In genomic region chr1:112715264-112716053, GRCh38 we compare ENCODE assay signal across 8 cellular contexts. TPM values are rescaled to one million over a fixed set of nuclear protein-coding genes. Genes with fewer than 3 reads are reported as not detected.
A peak's percentile ranks its signal among the peaks of the same experiment; 100 is the strongest.
DNase-seq lines count a peak whose midpoint lies in the region; ATAC-seq and TF ChIP-seq lines count a peak whose summit lies in the region.

A gene with protein sequence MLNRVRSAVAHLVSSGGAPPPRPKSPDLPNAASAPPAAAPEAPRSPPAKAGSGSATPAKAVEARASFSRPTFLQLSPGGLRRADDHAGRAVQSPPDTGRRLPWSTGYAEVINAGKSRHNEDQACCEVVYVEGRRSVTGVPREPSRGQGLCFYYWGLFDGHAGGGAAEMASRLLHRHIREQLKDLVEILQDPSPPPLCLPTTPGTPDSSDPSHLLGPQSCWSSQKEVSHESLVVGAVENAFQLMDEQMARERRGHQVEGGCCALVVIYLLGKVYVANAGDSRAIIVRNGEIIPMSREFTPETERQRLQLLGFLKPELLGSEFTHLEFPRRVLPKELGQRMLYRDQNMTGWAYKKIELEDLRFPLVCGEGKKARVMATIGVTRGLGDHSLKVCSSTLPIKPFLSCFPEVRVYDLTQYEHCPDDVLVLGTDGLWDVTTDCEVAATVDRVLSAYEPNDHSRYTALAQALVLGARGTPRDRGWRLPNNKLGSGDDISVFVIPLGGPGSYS (minus strand): TSS chr1:112715332. CDS start chr1:112715301, 31 bp downstream.

- peaks cover 11% of the 10 kb centered on the region for H3K4me1 Mint-ChIP-seq in Caco-2 (ENCODE audit: low read depth, unreplicated experiment)

- H3K9me3 ChIP-seq in Caco-2 (no peaks in the 10 kb centered on the region), OCI-LY1 (ENCODE audit: low read length) (no peaks in the 10 kb centered on the region), mononuclear cell (ENCODE audit: low read depth, low read length) (no peaks in the 10 kb centered on the region)

- POLR2A ChIA-PET in Caco-2 (lab: Charles Lee): interaction anchor here (0.5 to 1.2 kb wide), 3 partner anchors 41 to 341 kb away, joined by 3 to 4 read pairs (median 3); partner anchors contain the start of gene MOV10

- TF ChIP-seq CTCF in Caco-2 (IDR thresholded peaks at IDR 0.05; ENCODE audit: insufficient read depth in 1 of 2, low read depth in 1 of 2, low read length in 1 of 2, severe bottlenecking in 1 of 2, unreplicated experiment in 1 of 2) (no peak), OCI-LY1 (IDR thresholded peaks at IDR 0.05; ENCODE audit: low read length) (no peak)

- H3K79me2 ChIP-seq in OCI-LY1 (ENCODE audit: insufficient read depth, low read length): no peaks in the 10 kb centered on the region

- H3K4me2 ChIP-seq in OCI-LY1 (ENCODE audit: low read length): peak within 1 kb of the TSS; percentile 65

- BruUV-seq in Caco-2 (replicated peaks; lab: Mats Ljungman, UMichigan): no TSS peak

- H3K4me3 Mint-ChIP-seq in Caco-2 (ENCODE audit: unreplicated experiment): peak within 1 kb of the TSS; percentile 87

- no peaks in the 10 kb centered on the region for H3K36me3 ChIP-seq in Caco-2 (ENCODE audit: control insufficient read depth, insufficient read depth, low read length)
- H3K36me3 ChIP-seq in OCI-LY1 (ENCODE audit: insufficient read depth, low read length): no peaks in the 10 kb centered on the region

- H3K27ac Mint-ChIP-seq in Caco-2 (ENCODE audit: unreplicated experiment): no peak within 1 kb of the TSS

- H3K27me3 ChIP-seq in Caco-2 (replicated peaks; ENCODE audit: control insufficient read depth, insufficient read depth, low read length): no peaks in the 10 kb centered on the region
- H3K27me3 ChIP-seq in OCI-LY1 (ENCODE audit: insufficient read depth, low read length): no peaks in the 10 kb centered on the region
- H3K27me3 ChIP-seq in mononuclear cell (ENCODE audit: insufficient read depth, low read length): no peaks in the 10 kb centered on the region

- peak within 1 kb of the TSS; percentile 50 for H3K4me3 ChIP-seq in Caco-2 (ENCODE audit: low read depth, low read length)
- H3K4me3 ChIP-seq in OCI-LY1 (ENCODE audit: low read depth, low read length, poor library complexity, severe bottlenecking): peak within 1 kb of the TSS; percentile 52
- H3K4me3 ChIP-seq in mononuclear cell (ENCODE audit: low read length): peak within 1 kb of the TSS; percentile 42

- H3K36me3 Mint-ChIP-seq in Caco-2 (ENCODE audit: insufficient read depth, unreplicated experiment): no peaks in the 10 kb centered on the region

- no peaks in the 10 kb centered on the region for H3K9me2 ChIP-seq in OCI-LY1 (ENCODE audit: low read depth, low read length)

- peak; percentile 69 for ATAC-seq in GM21360 (IDR thresholded peaks at IDR 0.05; ENCODE audit: unreplicated experiment)

- DNase-seq in Caco-2 (peak; percentile 96 to 97), HPDE6-E6E7 (ENCODE audit: extremely low spot score) (peak; percentile 88), epithelial cell of prostate (ENCODE audit: low read depth, low spot score) (peak; percentile 71)
- DNase-seq in activated CD8-positive, alpha-beta memory T cell treated with anti-CD3 and anti-CD28 coated beads, Interleukin-2, amount 50 U/mL, for 48 hours: peak; percentile 98
- peak; percentile 94 to 95 for DNase-seq in stimulated activated CD8-positive, alpha-beta memory T cell treated with anti-CD3 and anti-CD28 coated beads, Interleukin-15, amount 100 ng/mL, for 48 hours (ENCODE audit: low read depth in 2 of 2)

- intact Hi-C loops in Caco-2 (cut with micrococcal nuclease; ENCODE audit: unreplicated experiment): loop anchor here (1.0 to 2.0 kb wide), 4 partner anchors 89 to 357 kb away; partner anchors contain the start of gene LRIG2

- H3F3A ChIP-seq in OCI-LY1 (ENCODE audit: insufficient read depth, low read length): no peaks in the 10 kb centered on the region

- H3K27me3 Mint-ChIP-seq in Caco-2 (ENCODE audit: insufficient read depth, unreplicated experiment): no peaks in the 10 kb centered on the region

- H4K20me1 ChIP-seq in OCI-LY1 (ENCODE audit: insufficient read depth, low read length): no peaks in the 10 kb centered on the region

- H3K9me3 Mint-ChIP-seq in Caco-2 (ENCODE audit: unreplicated experiment): no peaks in the 10 kb centered on the region

- CTCF ChIA-PET in Caco-2 (lab: Charles Lee): interaction anchor here (0.7 to 3.7 kb wide), 13 partner anchors 11 to 357 kb away, joined by 3 to 55 read pairs (median 4); partner anchors contain the start of gene LRIG2

- H3K4me1 ChIP-seq in Caco-2 (peaks cover 8% of the 10 kb centered on the region; the same call in 1 of the 2 replicates), OCI-LY1 (ENCODE audit: insufficient read depth, low read length, severe bottlenecking) (peaks cover 24% of the 10 kb centered on the region), mononuclear cell (ENCODE audit: insufficient read depth, low read length) (peaks cover 38% of the 10 kb centered on the region)

- H3K27ac ChIP-seq in OCI-LY1 (ENCODE audit: low read depth, low read length, poor library complexity, severe bottlenecking) (no peak within 1 kb of the TSS), epithelial cell of prostate (peak within 1 kb of the TSS; percentile 45)

- H3K9ac ChIP-seq in OCI-LY1 (ENCODE audit: low read length): peak within 1 kb of the TSS; percentile 50; the same call in 1 of the 2 replicates

- H2AFZ ChIP-seq in OCI-LY1 (ENCODE audit: low read length): no peak within 1 kb of the TSS

RNA-seq across cellular contexts. Expression of the gene that starts here (rescaled TPM):
- total RNA-seq in Caco-2 (2022): 1.1 and 1.5 TPM in 2 replicates
- 0.63 TPM for total RNA-seq in mononuclear cell
